8 cellular contexts compared by ENCODE assay signal in genomic region chr1:2528966-2529750, GRCh38. TPM values are rescaled to one million over a fixed set of nuclear protein-coding genes. Genes with fewer than 3 reads are reported as not detected.
DNase-seq lines count a peak whose midpoint lies in the region; ATAC-seq lines count a peak whose summit lies in the region.

No MANE protein-coding gene starts in this region.

- peaks cover 10% of the 10 kb centered on the region; the same call in 1 of the 2 replicates for H3K4me1 ChIP-seq in iPS DF 6.9 (ENCODE audit: control insufficient read depth, insufficient read depth, low read length)

- no CpG with 5 or more reads among the region's 77 CpGs for WGBS in iPS DF 6.9 (ENCODE audit: insufficient coverage, insufficient read length)

- peak overlapping the region; percentile 2; the same call in 1 of the 2 replicates for H3K4me3 ChIP-seq in iPS DF 6.9 (ENCODE audit: low read length)

- no peak overlapping the region for H3K27ac Mint-ChIP-seq in activated T-helper 1 cell treated with anti-CD3 and anti-CD28 coated beads, Interleukin-12 subunit alpha, Interleukin-12 subunit beta, Interleukin-2, Interleukin-4 antibody, amounts not matched to agents 30 ng/mL and 10 ng/mL and 1 ng/mL, durations not matched to agents 14 hours and 24 hours and 36 hours

- intact Hi-C loops in activated T-helper 1 cell treated with anti-CD3 and anti-CD28 coated beads, Interleukin-12 subunit alpha, Interleukin-12 subunit beta, Interleukin-2, Interleukin-4 antibody, amounts not matched to agents 30 ng/mL and 10 ng/mL and 1 ng/mL, durations not matched to agents 14 hours and 24 hours and 36 hours (cut with micrococcal nuclease), result loop anchor here (10.0 kb wide), 3 partner anchors 234 to 394 kb away; no protein-coding TSS in a partner anchor

- no peaks in the 10 kb centered on the region for H3K9me3 ChIP-seq in iPS DF 6.9 (ENCODE audit: control insufficient read depth, insufficient read depth, low read length)

- no peak overlapping the region for H3K27ac ChIP-seq in iPS DF 6.9 (ENCODE audit: low read length)

- ATAC-seq in stimulated activated naive CD8-positive, alpha-beta T cell treated with anti-CD3 and anti-CD28 coated beads, Interleukin-15, Interleukin-2, amounts not matched to agents 100 U/mL and 50 U/mL, for 24 hours, result no peak

- H3K36me3 Mint-ChIP-seq in activated T-helper 1 cell treated with anti-CD3 and anti-CD28 coated beads, Interleukin-12 subunit alpha, Interleukin-12 subunit beta, Interleukin-2, Interleukin-4 antibody, amounts not matched to agents 30 ng/mL and 10 ng/mL and 1 ng/mL, durations not matched to agents 14 hours and 24 hours and 36 hours (ENCODE audit: low read depth), result no peaks in the 10 kb centered on the region

- H3K36me3 ChIP-seq in iPS DF 6.9 (ENCODE audit: control insufficient read depth, insufficient read depth, low read length), result no peaks in the 10 kb centered on the region; the same call in 1 of the 2 replicates

- peaks cover 39% of the 10 kb centered on the region for H3K27me3 ChIP-seq in iPS DF 6.9 (ENCODE audit: control insufficient read depth, insufficient read depth, low read length)

- peaks cover 18% of the 10 kb centered on the region for H3K4me1 Mint-ChIP-seq in activated T-helper 1 cell treated with anti-CD3 and anti-CD28 coated beads, Interleukin-12 subunit alpha, Interleukin-12 subunit beta, Interleukin-2, Interleukin-4 antibody, amounts not matched to agents 30 ng/mL and 10 ng/mL and 1 ng/mL, durations not matched to agents 14 hours and 24 hours and 36 hours (ENCODE audit: low read depth)

- H3K27me3 Mint-ChIP-seq in activated T-helper 1 cell treated with anti-CD3 and anti-CD28 coated beads, Interleukin-12 subunit alpha, Interleukin-12 subunit beta, Interleukin-2, Interleukin-4 antibody, amounts not matched to agents 30 ng/mL and 10 ng/mL and 1 ng/mL, durations not matched to agents 14 hours and 24 hours and 36 hours (ENCODE audit: insufficient read depth), result peaks cover 28% of the 10 kb centered on the region

- no peaks in the 10 kb centered on the region for H3K9me3 Mint-ChIP-seq in activated T-helper 1 cell treated with anti-CD3 and anti-CD28 coated beads, Interleukin-12 subunit alpha, Interleukin-12 subunit beta, Interleukin-2, Interleukin-4 antibody, amounts not matched to agents 30 ng/mL and 10 ng/mL and 1 ng/mL, durations not matched to agents 14 hours and 24 hours and 36 hours

- H3K4me3 Mint-ChIP-seq in activated T-helper 1 cell treated with anti-CD3 and anti-CD28 coated beads, Interleukin-12 subunit alpha, Interleukin-12 subunit beta, Interleukin-2, Interleukin-4 antibody, amounts not matched to agents 30 ng/mL and 10 ng/mL and 1 ng/mL, durations not matched to agents 14 hours and 24 hours and 36 hours, result peak overlapping the region; percentile 59

- peak; percentile 47 for DNase-seq in NCI-H748 (lab: John Stamatoyannopoulos, UW; ENCODE audit: unreplicated experiment)
- no peak for DNase-seq in NCI-H748 treated with DMSO at 0.1 percent for 48 hours (lab: John Stamatoyannopoulos, UW)
- no peak for DNase-seq in activated T-helper 1 cell treated with anti-CD3 and anti-CD28 coated beads, Interleukin-12 subunit alpha, Interleukin-12 subunit beta, Interleukin-2, Interleukin-4 antibody, amounts not matched to agents 30 ng/mL and 10 ng/mL and 1 ng/mL, durations not matched to agents 14 hours and 24 hours and 36 hours (ENCODE audit: low spot score)
- DNase-seq in iPS DF 6.9 (ENCODE audit: low read depth, low spot score), result no peak
- peak; percentile 63 for DNase-seq in stimulated activated naive CD8-positive, alpha-beta T cell treated with anti-CD3 and anti-CD28 coated beads, Interleukin-15, Interleukin-2, amounts not matched to agents 100 U/mL and 50 U/mL, for 24 hours
- DNase-seq in NCI-H1048 (lab: John Stamatoyannopoulos, UW), result no peak
- no peak for DNase-seq in SKM-1 treated with dmso at 0.1 percent for 144 hours (lab: John Stamatoyannopoulos, UW; ENCODE audit: unreplicated experiment)
- DNase-seq in D341Med (ENCODE audit: low spot score), result no peak

RNA-seq across cellular contexts. Expression of gene HES5, which starts 0.9 kb away (rescaled TPM):
- total RNA-seq in activated T-helper 1 cell treated with anti-CD3 and anti-CD28 coated beads, Interleukin-12 subunit alpha, Interleukin-12 subunit beta, Interleukin-2, Interleukin-4 antibody, amounts not matched to agents 30 ng/mL and 10 ng/mL and 1 ng/mL, durations not matched to agents 14 hours and 24 hours and 36 hours, result not detected in 2 replicates

RNA-seq across cellular contexts. Expression of gene PANK4, which starts 2.8 kb away (rescaled TPM):
- total RNA-seq in activated T-helper 1 cell treated with anti-CD3 and anti-CD28 coated beads, Interleukin-12 subunit alpha, Interleukin-12 subunit beta, Interleukin-2, Interleukin-4 antibody, amounts not matched to agents 30 ng/mL and 10 ng/mL and 1 ng/mL, durations not matched to agents 14 hours and 24 hours and 36 hours, result 65.6 and 67.6 TPM in 2 replicates

RNA-seq across cellular contexts. Expression of gene TNFRSF14, which starts 27.0 kb away (rescaled TPM):
- total RNA-seq in activated T-helper 1 cell treated with anti-CD3 and anti-CD28 coated beads, Interleukin-12 subunit alpha, Interleukin-12 subunit beta, Interleukin-2, Interleukin-4 antibody, amounts not matched to agents 30 ng/mL and 10 ng/mL and 1 ng/mL, durations not matched to agents 14 hours and 24 hours and 36 hours, result 207 and 215 TPM in 2 replicates

RNA-seq across cellular contexts. Expression of gene PLCH2, which starts 53.1 kb away (rescaled TPM):
- 2.5 and 2.9 TPM in 2 replicates for total RNA-seq in activated T-helper 1 cell treated with anti-CD3 and anti-CD28 coated beads, Interleukin-12 subunit alpha, Interleukin-12 subunit beta, Interleukin-2, Interleukin-4 antibody, amounts not matched to agents 30 ng/mL and 10 ng/mL and 1 ng/mL, durations not matched to agents 14 hours and 24 hours and 36 hours

RNA-seq across cellular contexts. Expression of gene PRXL2B, which starts 57.4 kb away (rescaled TPM):
- total RNA-seq in activated T-helper 1 cell treated with anti-CD3 and anti-CD28 coated beads, Interleukin-12 subunit alpha, Interleukin-12 subunit beta, Interleukin-2, Interleukin-4 antibody, amounts not matched to agents 30 ng/mL and 10 ng/mL and 1 ng/mL, durations not matched to agents 14 hours and 24 hours and 36 hours, result 39.5 and 42.1 TPM in 2 replicates

Comparison
In these comparisons a context has a peak if more than half of its experiments do, and no peak if none do; other contexts are left out.
1. DNase-seq: peak in NCI-H748 (single experiment) and stimulated activated naive CD8-positive, alpha-beta T cell treated with anti-CD3 and anti-CD28 coated beads, Interleukin-15, Interleukin-2, amounts not matched to agents 100 U/mL and 50 U/mL, for 24 hours (single experiment); none in NCI-H748 treated with DMSO at 0.1 percent for 48 hours (single experiment), activated T-helper 1 cell treated with anti-CD3 and anti-CD28 coated beads, Interleukin-12 subunit alpha, Interleukin-12 subunit beta, Interleukin-2, Interleukin-4 antibody, amounts not matched to agents 30 ng/mL and 10 ng/mL and 1 ng/mL, durations not matched to agents 14 hours and 24 hours and 36 hours (single experiment), iPS DF 6.9 (single experiment), NCI-H1048 (single experiment), SKM-1 treated with dmso at 0.1 percent for 144 hours (single experiment) and D341Med (single experiment).